ENCODE assay signal across 10 cellular contexts in genomic region chr10:104622598-104623209, GRCh38. TPM values are rescaled to one million over a fixed set of nuclear protein-coding genes. Genes with fewer than 3 reads are reported as not detected.
DNase-seq lines count a peak whose midpoint lies in the region; ATAC-seq and TF ChIP-seq lines count a peak whose summit lies in the region.
"Had no signal": no experiment of that assay in that cellular context is flagged by ENCODE, and none has a peak within 500 bp of the region (broad histone marks: within the 10 kb centered on the region; RNA-seq: fewer than 3 reads in every experiment).

No MANE protein-coding gene starts in this region.

- in situ Hi-C loops in GM13977 (cut with MboI; ENCODE audit: low pct_unique_long_range_greater_than_20kb, low sequenced_read_pairs, unreplicated experiment) = no loop called here

- H3K79me2 ChIP-seq in OCI-LY1 (ENCODE audit: insufficient read depth, low read length) = no peaks in the 10 kb centered on the region

- peak; percentile 2; the same call in 1 of the 2 replicates for TF ChIP-seq CTCF in AG09319 (IDR thresholded peaks at IDR 0.05; ENCODE audit: low read depth, low read length)
- peak; percentile 38 for TF ChIP-seq CTCF in GM13977 (IDR thresholded peaks at IDR 0.05; ENCODE audit: extremely low read depth, insufficient read depth, missing control alignments)
- TF ChIP-seq CTCF in OCI-LY1 (IDR thresholded peaks at IDR 0.05; ENCODE audit: low read length) = peak; percentile 49
- peak; percentile 87 for TF ChIP-seq CTCF in foreskin keratinocyte (conservative IDR thresholded peaks at IDR 0.05)
- TF ChIP-seq CTCF in gastroesophageal sphincter (IDR thresholded peaks at IDR 0.05) = no peak

- H3K27ac ChIP-seq in OCI-LY1 (ENCODE audit: low read depth, low read length, poor library complexity, severe bottlenecking) (no peak overlapping the region), foreskin keratinocyte (no peak overlapping the region), gastroesophageal sphincter (no peak overlapping the region)
- H3K27ac ChIP-seq: SK-N-MC, upper lobe of left lung had no signal

- H4K20me1 ChIP-seq in OCI-LY1 (ENCODE audit: insufficient read depth, low read length) = no peaks in the 10 kb centered on the region

- H3K4me3 ChIP-seq in OCI-LY1 (ENCODE audit: low read depth, low read length, poor library complexity, severe bottlenecking) (no peak overlapping the region), gastroesophageal sphincter (no peak overlapping the region)
- H3K4me3 ChIP-seq: SK-N-MC, upper lobe of left lung had no signal

- ATAC-seq in foreskin keratinocyte (peak; percentile 91), gastroesophageal sphincter (no peak), HG03571 (IDR thresholded peaks at IDR 0.05; ENCODE audit: unreplicated experiment) (no peak)

- no peak overlapping the region for H2AFZ ChIP-seq in OCI-LY1 (ENCODE audit: low read length)

- no peak overlapping the region for H3K9ac ChIP-seq in OCI-LY1 (ENCODE audit: low read length)

- H3K36me3 ChIP-seq in OCI-LY1 (ENCODE audit: insufficient read depth, low read length) = no peaks in the 10 kb centered on the region
- no peaks in the 10 kb centered on the region for H3K36me3 ChIP-seq in gastroesophageal sphincter
- H3K36me3 ChIP-seq: upper lobe of left lung had no signal

- WGBS in gastroesophageal sphincter (ENCODE audit: low coverage in 1 of 2), 2 donors = 14 to 31% methylated on average over 1 of the region's 4 CpGs

- TF ChIP-seq POLR2A in gastroesophageal sphincter (IDR thresholded peaks at IDR 0.05) = no peak

- H3K27me3 ChIP-seq in OCI-LY1 (ENCODE audit: insufficient read depth, low read length) (no peaks in the 10 kb centered on the region), foreskin keratinocyte (peaks cover 28% of the 10 kb centered on the region), gastroesophageal sphincter (peaks cover 15% of the 10 kb centered on the region)
- H3K27me3 ChIP-seq: upper lobe of left lung had no signal

- no peaks in the 10 kb centered on the region for H3K4me1 ChIP-seq in OCI-LY1 (ENCODE audit: insufficient read depth, low read length, severe bottlenecking)
- no peaks in the 10 kb centered on the region for H3K4me1 ChIP-seq in foreskin keratinocyte
- no peaks in the 10 kb centered on the region for H3K4me1 ChIP-seq in gastroesophageal sphincter
- H3K4me1 ChIP-seq: upper lobe of left lung had no signal

- no peaks in the 10 kb centered on the region for H3K9me3 ChIP-seq in OCI-LY1 (ENCODE audit: low read length)
- H3K9me3 ChIP-seq in gastroesophageal sphincter = peaks cover 0 to 4% (median 0%) of the 10 kb centered on the region in 3 donors
- H3K9me3 ChIP-seq: upper lobe of left lung had no signal

- no peaks in the 10 kb centered on the region for H3K9me2 ChIP-seq in OCI-LY1 (ENCODE audit: low read depth, low read length)

- no peak for DNase-seq in AG09319 (ENCODE audit: extremely low read depth, low read depth)
- DNase-seq in GM13977 (ENCODE audit: low spot score) = no peak
- DNase-seq in foreskin keratinocyte = peak; percentile 20 to 47
- no peak for DNase-seq in NCI-H2196 (lab: John Stamatoyannopoulos, UW; ENCODE audit: unreplicated experiment)
- DNase-seq in inferior parietal cortex (ENCODE audit: extremely low spot score) = no peak
- DNase-seq: upper lobe of left lung had no signal

- no peak overlapping the region for H3K4me2 ChIP-seq in OCI-LY1 (ENCODE audit: low read length)

- no peaks in the 10 kb centered on the region for H3F3A ChIP-seq in OCI-LY1 (ENCODE audit: insufficient read depth, low read length)

- TF ChIP-seq EP300 in gastroesophageal sphincter (IDR thresholded peaks at IDR 0.05) = no peak

RNA-seq across cellular contexts. Expression of gene SORCS3, which starts 18.4 kb away (rescaled TPM):
- total RNA-seq in foreskin keratinocyte (not detected in 2 replicates), gastroesophageal sphincter (1 to 10 TPM in 1 of 4 donors, under 1 TPM in 2, not detected in 1; 0.31 to 1.3 (median 0.69) TPM)
- polyA plus RNA-seq in foreskin keratinocyte = not detected in 2 replicates
- total RNA-seq: upper lobe of left lung had no signal

Comparison
In these comparisons a context has a peak if more than half of its experiments do, and no peak if none do; other contexts are left out.
1. DNase-seq: peak in foreskin keratinocyte (2 of 2); none in AG09319 (single experiment), GM13977 (single experiment), NCI-H2196 (single experiment) and inferior parietal cortex (single experiment).
2. CTCF ChIP-seq: peak in AG09319 (single experiment), GM13977 (single experiment), OCI-LY1 (single experiment) and foreskin keratinocyte (single experiment); none in gastroesophageal sphincter (0 of 4).